ENCODE assay signal across 1 cellular context in genomic region chr4:124708517-124709300, GRCh38.
TF ChIP-seq lines count a peak whose summit lies in the region.

No MANE protein-coding gene starts in this region.

TF ChIP-seq in H1, 55 proteins besides CTCF, POLR2A, EP300 and RAD21 (continued from another document):
- TF ChIP-seq CHD7 (IDR thresholded peaks at IDR 0.05; ENCODE audit: insufficient replicate concordance, low read length) (no peak), TBP (IDR thresholded peaks at IDR 0.05; ENCODE audit: low read depth, low read length) (no peak), TAF7 (optimal IDR thresholded peaks at IDR 0.05; ENCODE audit: borderline replicate concordance, low read depth, low read length) (no peak), MAFK (IDR thresholded peaks at IDR 0.05; ENCODE audit: low read depth, low read length) (no peak), ASH2L (IDR thresholded peaks at IDR 0.05; ENCODE audit: low read length) (no peak), BCL11A (IDR thresholded peaks at IDR 0.05; ENCODE audit: low read depth in 2 of 2, low read length in 2 of 2) (no peak)
